ENCODE assay signal across 8 cellular contexts in genomic region chr6:138403324-138403800, GRCh38. TPM values are rescaled to one million over a fixed set of nuclear protein-coding genes. Genes with fewer than 3 reads are reported as not detected.
DNase-seq lines count a peak whose midpoint lies in the region; ATAC-seq lines count a peak whose summit lies in the region.

No MANE protein-coding gene starts in this region.

- ATAC-seq in HG02610 (IDR thresholded peaks at IDR 0.05; ENCODE audit: unreplicated experiment) (peak; percentile 13), left ventricle myocardium superior (peak; percentile 60)
- peak; percentile 29 to 54 for ATAC-seq in activated naive CD4-positive, alpha-beta T cell treated with anti-CD3 and anti-CD28 coated beads, Interleukin-2, amount 50 U/mL, for 72 hours

- no peaks in the 10 kb centered on the region for H3K9me3 Mint-ChIP-seq in activated naive CD4-positive, alpha-beta T cell treated with anti-CD3 and anti-CD28 coated beads, Interleukin-2, amount 50 U/mL, for 72 hours

- H3K27ac Mint-ChIP-seq in activated naive CD4-positive, alpha-beta T cell treated with anti-CD3 and anti-CD28 coated beads, Interleukin-2, amount 50 U/mL, for 72 hours = peak overlapping the region in 1 of 2 donors; percentile 76

- intact Hi-C loops in left ventricle myocardium superior (cut with micrococcal nuclease) = loop anchor here (10.0 kb wide), 1 partner anchor 289 kb away; no protein-coding TSS in a partner anchor

- peaks cover 0 to 21% of the 10 kb centered on the region in 2 donors for H3K36me3 Mint-ChIP-seq in activated naive CD4-positive, alpha-beta T cell treated with anti-CD3 and anti-CD28 coated beads, Interleukin-2, amount 50 U/mL, for 72 hours

- peak; percentile 17 for DNase-seq in NCI-H1436 (lab: John Stamatoyannopoulos, UW)
- DNase-seq in NCI-H1436 treated with DMSO at 0.1 percent for 48 hours (lab: John Stamatoyannopoulos, UW) = no peak
- peak; percentile 38 for DNase-seq in NOMO-1 treated with DMSO at 0.1 percent for 48 hours (lab: John Stamatoyannopoulos, UW; ENCODE audit: unreplicated experiment)
- DNase-seq in activated naive CD4-positive, alpha-beta T cell treated with anti-CD3 and anti-CD28 coated beads, Interleukin-2, amount 50 U/mL, for 72 hours (ENCODE audit: low spot score in 2 of 2) = peak in 1 of 2 donors; percentile 38
- peak; percentile 71 for DNase-seq in left ventricle myocardium superior
- peak; percentile 7 for DNase-seq in putamen (ENCODE audit: low spot score)
- no peak for DNase-seq in H4 (ENCODE audit: low spot score)

RNA-seq across cellular contexts. Expression of gene HEBP2, which starts 0.7 kb away (rescaled TPM):
- total RNA-seq in activated naive CD4-positive, alpha-beta T cell treated with anti-CD3 and anti-CD28 coated beads, Interleukin-2, amount 50 U/mL, for 72 hours = 10 to 100 TPM; 30.9 to 34.0 TPM
- total RNA-seq in left ventricle myocardium superior = 104 TPM
- 8.5 and 10.7 TPM in 2 replicates for total RNA-seq in H4 (2014; rRNA removed; shearing (Covaris generic))

RNA-seq across cellular contexts. Expression of gene SMIM28, which starts 25.7 kb away (rescaled TPM):
- not detected for total RNA-seq in activated naive CD4-positive, alpha-beta T cell treated with anti-CD3 and anti-CD28 coated beads, Interleukin-2, amount 50 U/mL, for 72 hours
- total RNA-seq in left ventricle myocardium superior = not detected
- not detected in 2 replicates for total RNA-seq in H4 (2014; rRNA removed; shearing (Covaris generic))

Comparison
In these comparisons a context has a peak if more than half of its experiments do, and no peak if none do; other contexts are left out.
1. DNase-seq: peak in NCI-H1436 (single experiment), NOMO-1 treated with DMSO at 0.1 percent for 48 hours (single experiment), left ventricle myocardium superior (single experiment) and putamen (single experiment); none in NCI-H1436 treated with DMSO at 0.1 percent for 48 hours (single experiment) and H4 (single experiment).
2. Peak in every context shown above with its lines, with median percentiles within 50 percentile points of each other: ATAC-seq.